In genomic region chr5:13932561-13932960, GRCh38 we compare ENCODE assay signal across 22 cellular contexts. TPM values are rescaled to one million over a fixed set of nuclear protein-coding genes. Genes with fewer than 3 reads are reported as not detected.
DNase-seq lines count a peak whose midpoint lies in the region; ATAC-seq and TF ChIP-seq lines count a peak whose summit lies in the region.
"Had no signal": no experiment of that assay in that cellular context is flagged by ENCODE, and none has a peak within 500 bp of the region (broad histone marks: within the 10 kb centered on the region; RNA-seq: fewer than 3 reads in every experiment).

No MANE protein-coding gene starts in this region.

- ATAC-seq in HG02588 (IDR thresholded peaks at IDR 0.05; ENCODE audit: unreplicated experiment) = no peak
- ATAC-seq: HepG2, K562, Panc1, Right ventricle myocardium inferior had no signal

- DNase-seq in RWPE1 (ENCODE audit: low spot score) (peak; percentile 65), cerebellum (ENCODE audit: low spot score) (peak; percentile 16), kidney epithelial cell (ENCODE audit: low read depth) (peak; percentile 21), MG63 (no peak)
- no peak for DNase-seq in stimulated activated CD4-positive, alpha-beta T cell treated with anti-CD3 and anti-CD28 coated beads, Interleukin-1b, Interleukin-23, amount 100 ng/mL, for 48 hours
- no peak for DNase-seq in activated naive CD4-positive, alpha-beta T cell treated with Interleukin-2 at 50 U/mL for 16 hours
- DNase-seq: ACHN; Caco-2; CD4-positive, alpha-beta T cell; DMS 273 treated with DMSO at 0.1 percent for 48 hours; DMS79 treated with DMSO at 0.1 percent for 48 hours; NCI-H1092 treated with DMSO at 0.1 percent for 48 hours; NCI-H2029 treated with DMSO at 0.1 percent for 48 hours; NCI-H226; NCI-H510A treated with DMSO at 0.1 percent for 48 hours; NCI-H82 had no signal

- POLR2A ChIA-PET in RWPE1 (lab: Yijun Ruan, JAX; ENCODE audit: low non-redundant PET) = no interaction called here

- H3K27me3 ChIP-seq in kidney epithelial cell (ENCODE audit: control insufficient read depth, insufficient read depth, low read length) = no peaks in the 10 kb centered on the region
- no peaks in the 10 kb centered on the region for H3K27me3 ChIP-seq in MG63
- H3K27me3 ChIP-seq: BLaER1 had no signal

- TF ChIP-seq CTCF in RWPE1 (conservative IDR thresholded peaks at IDR 0.05; ENCODE audit: low read depth) (no peak), kidney epithelial cell (IDR thresholded peaks at IDR 0.05; ENCODE audit: insufficient read depth, low read length, poor library complexity, severe bottlenecking) (no peak)

- H3K36me3 ChIP-seq in kidney epithelial cell (ENCODE audit: control insufficient read depth, insufficient read depth, low read length) (no peaks in the 10 kb centered on the region), MG63 (no peaks in the 10 kb centered on the region)
- H3K36me3 ChIP-seq: BLaER1 had no signal

- CTCF ChIA-PET in RWPE1 (lab: Yijun Ruan, JAX) = interaction anchor here (0.6 kb wide), 1 partner anchor 166 kb away, joined by 4 read pairs; no protein-coding TSS in a partner anchor

- no peaks in the 10 kb centered on the region; the same call in 1 of the 2 replicates for H3K9me3 ChIP-seq in MG63
- H3K9me3 ChIP-seq: Caco-2 had no signal

- no peak overlapping the region for H3K4me3 ChIP-seq in kidney epithelial cell (ENCODE audit: low read depth, low read length)
- H3K4me3 ChIP-seq in MG63 = no peak overlapping the region
- H3K4me3 ChIP-seq: BLaER1, K562 had no signal

- no peak overlapping the region for H3K27ac ChIP-seq in RWPE1
- H3K27ac ChIP-seq: BLaER1 had no signal

RNA-seq across cellular contexts. Expression of gene DNAH5, which starts 11.9 kb away (rescaled TPM):
- total RNA-seq in cerebellum (2.6 TPM), kidney epithelial cell (2.7 and 4.4 TPM in 2 replicates)
- total RNA-seq in MG63 (2014; rRNA removed; shearing (Covaris generic); ENCODE audit: low replicate concordance) = 1.3 and 1.6 TPM in 2 replicates
- total RNA-seq: CD4-positive, alpha-beta T cell; K562 had no signal

Comparison
In these comparisons a context has a peak if more than half of its experiments do, and no peak if none do; other contexts are left out.
1. DNase-seq: peak in RWPE1 (single experiment), cerebellum (single experiment) and kidney epithelial cell (single experiment); none in stimulated activated CD4-positive, alpha-beta T cell treated with anti-CD3 and anti-CD28 coated beads, Interleukin-1b, Interleukin-23, amount 100 ng/mL, for 48 hours (single experiment), MG63 (single experiment) and activated naive CD4-positive, alpha-beta T cell treated with Interleukin-2 at 50 U/mL for 16 hours (single experiment).